ENCODE assay signal across 1 cellular context in genomic region chr14:60647081-60647836, GRCh38.
TF ChIP-seq lines count a peak whose summit lies in the region.

No MANE protein-coding gene starts in this region.

TF ChIP-seq in HepG2, 621 proteins besides CTCF, POLR2A, EP300 and RAD21 (continued from another document):
- TF ChIP-seq, protein P1, sequence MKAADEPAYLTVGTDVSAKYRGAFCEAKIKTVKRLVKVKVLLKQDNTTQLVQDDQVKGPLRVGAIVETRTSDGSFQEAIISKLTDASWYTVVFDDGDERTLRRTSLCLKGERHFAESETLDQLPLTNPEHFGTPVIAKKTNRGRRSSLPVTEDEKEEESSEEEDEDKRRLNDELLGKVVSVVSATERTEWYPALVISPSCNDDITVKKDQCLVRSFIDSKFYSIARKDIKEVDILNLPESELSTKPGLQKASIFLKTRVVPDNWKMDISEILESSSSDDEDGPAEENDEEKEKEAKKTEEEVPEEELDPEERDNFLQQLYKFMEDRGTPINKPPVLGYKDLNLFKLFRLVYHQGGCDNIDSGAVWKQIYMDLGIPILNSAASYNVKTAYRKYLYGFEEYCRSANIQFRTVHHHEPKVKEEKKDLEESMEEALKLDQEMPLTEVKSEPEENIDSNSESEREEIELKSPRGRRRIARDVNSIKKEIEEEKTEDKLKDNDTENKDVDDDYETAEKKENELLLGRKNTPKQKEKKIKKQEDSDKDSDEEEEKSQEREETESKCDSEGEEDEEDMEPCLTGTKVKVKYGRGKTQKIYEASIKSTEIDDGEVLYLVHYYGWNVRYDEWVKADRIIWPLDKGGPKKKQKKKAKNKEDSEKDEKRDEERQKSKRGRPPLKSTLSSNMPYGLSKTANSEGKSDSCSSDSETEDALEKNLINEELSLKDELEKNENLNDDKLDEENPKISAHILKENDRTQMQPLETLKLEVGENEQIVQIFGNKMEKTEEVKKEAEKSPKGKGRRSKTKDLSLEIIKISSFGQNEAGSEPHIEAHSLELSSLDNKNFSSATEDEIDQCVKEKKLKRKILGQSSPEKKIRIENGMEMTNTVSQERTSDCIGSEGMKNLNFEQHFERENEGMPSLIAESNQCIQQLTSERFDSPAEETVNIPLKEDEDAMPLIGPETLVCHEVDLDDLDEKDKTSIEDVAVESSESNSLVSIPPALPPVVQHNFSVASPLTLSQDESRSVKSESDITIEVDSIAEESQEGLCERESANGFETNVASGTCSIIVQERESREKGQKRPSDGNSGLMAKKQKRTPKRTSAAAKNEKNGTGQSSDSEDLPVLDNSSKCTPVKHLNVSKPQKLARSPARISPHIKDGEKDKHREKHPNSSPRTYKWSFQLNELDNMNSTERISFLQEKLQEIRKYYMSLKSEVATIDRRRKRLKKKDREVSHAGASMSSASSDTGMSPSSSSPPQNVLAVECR (CRISPR knock-in tag; IDR thresholded peaks at IDR 0.05; ENCODE audit: borderline replicate concordance), result peak; percentile 63
- TF ChIP-seq, protein P2, sequence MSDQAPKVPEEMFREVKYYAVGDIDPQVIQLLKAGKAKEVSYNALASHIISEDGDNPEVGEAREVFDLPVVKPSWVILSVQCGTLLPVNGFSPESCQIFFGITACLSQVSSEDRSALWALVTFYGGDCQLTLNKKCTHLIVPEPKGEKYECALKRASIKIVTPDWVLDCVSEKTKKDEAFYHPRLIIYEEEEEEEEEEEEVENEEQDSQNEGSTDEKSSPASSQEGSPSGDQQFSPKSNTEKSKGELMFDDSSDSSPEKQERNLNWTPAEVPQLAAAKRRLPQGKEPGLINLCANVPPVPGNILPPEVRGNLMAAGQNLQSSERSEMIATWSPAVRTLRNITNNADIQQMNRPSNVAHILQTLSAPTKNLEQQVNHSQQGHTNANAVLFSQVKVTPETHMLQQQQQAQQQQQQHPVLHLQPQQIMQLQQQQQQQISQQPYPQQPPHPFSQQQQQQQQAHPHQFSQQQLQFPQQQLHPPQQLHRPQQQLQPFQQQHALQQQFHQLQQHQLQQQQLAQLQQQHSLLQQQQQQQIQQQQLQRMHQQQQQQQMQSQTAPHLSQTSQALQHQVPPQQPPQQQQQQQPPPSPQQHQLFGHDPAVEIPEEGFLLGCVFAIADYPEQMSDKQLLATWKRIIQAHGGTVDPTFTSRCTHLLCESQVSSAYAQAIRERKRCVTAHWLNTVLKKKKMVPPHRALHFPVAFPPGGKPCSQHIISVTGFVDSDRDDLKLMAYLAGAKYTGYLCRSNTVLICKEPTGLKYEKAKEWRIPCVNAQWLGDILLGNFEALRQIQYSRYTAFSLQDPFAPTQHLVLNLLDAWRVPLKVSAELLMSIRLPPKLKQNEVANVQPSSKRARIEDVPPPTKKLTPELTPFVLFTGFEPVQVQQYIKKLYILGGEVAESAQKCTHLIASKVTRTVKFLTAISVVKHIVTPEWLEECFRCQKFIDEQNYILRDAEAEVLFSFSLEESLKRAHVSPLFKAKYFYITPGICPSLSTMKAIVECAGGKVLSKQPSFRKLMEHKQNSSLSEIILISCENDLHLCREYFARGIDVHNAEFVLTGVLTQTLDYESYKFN (CRISPR knock-in tag; conservative IDR thresholded peaks at IDR 0.05), result no peak
- TF ChIP-seq FOXP1 (IDR thresholded peaks at IDR 0.05) (no peak), FOXP1 (CRISPR knock-in tag; IDR thresholded peaks at IDR 0.05) (no peak), NAIF1 (CRISPR knock-in tag; IDR thresholded peaks at IDR 0.05; ENCODE audit: borderline replicate concordance) (peak; percentile 59; the same call in 1 of the 2 replicates), LCORL (IDR thresholded peaks at IDR 0.05) (no peak), LCORL (CRISPR knock-in tag; IDR thresholded peaks at IDR 0.05) (peak; percentile 39; the same call in 1 of the 2 replicates), ZNF296 (CRISPR knock-in tag; conservative IDR thresholded peaks at IDR 0.05) (peak; percentile 99), SOX13 (IDR thresholded peaks at IDR 0.05) (no peak), SOX13 (CRISPR knock-in tag; conservative IDR thresholded peaks at IDR 0.05 in 1 of 2, IDR thresholded peaks at IDR 0.05 in 1 of 2) (0 out of 4 replicates have a peak, but pooled peaks of 1 of the 2 experiments have one; percentile 12), ZSCAN31 (CRISPR knock-in tag; IDR thresholded peaks at IDR 0.05; ENCODE audit: low read depth) (0 out of 2 replicates have a peak, but pooled peaks have one; percentile 57), PHF8 (CRISPR knock-in tag; IDR thresholded peaks at IDR 0.05) (peak; percentile 52; the same call in 1 of the 2 replicates), CREB3 (CRISPR knock-in tag; IDR thresholded peaks at IDR 0.05) (peak; percentile 35; the same call in 1 of the 2 replicates), ZNF768 (CRISPR knock-in tag; IDR thresholded peaks at IDR 0.05) (peak; percentile 75; the same call in 1 of the 2 replicates), FOXA3 (CRISPR knock-in tag; IDR thresholded peaks at IDR 0.05) (peak; percentile 65; the same call in 1 of the 2 replicates), KMT2A (CRISPR knock-in tag; IDR thresholded peaks at IDR 0.05) (peak; percentile 71; the same call in 1 of the 2 replicates), HDAC6 (IDR thresholded peaks at IDR 0.05; ENCODE audit: low read depth, low read length) (0 out of 2 replicates have a peak, but pooled peaks have one; percentile 8), RARA (CRISPR knock-in tag; IDR thresholded peaks at IDR 0.05) (0 out of 2 replicates have a peak, but pooled peaks have one; percentile 9), KDM2A (CRISPR knock-in tag; IDR thresholded peaks at IDR 0.05; ENCODE audit: borderline replicate concordance, low read depth) (peak; percentile 69; the same call in 1 of the 2 replicates), ZNF124 (CRISPR knock-in tag; IDR thresholded peaks at IDR 0.05) (no peak), HOXA5 (CRISPR knock-in tag; IDR thresholded peaks at IDR 0.05) (0 out of 2 replicates have a peak, but pooled peaks have one; percentile 37), ZFP36L1 (CRISPR knock-in tag; IDR thresholded peaks at IDR 0.05) (no peak), MYPOP (CRISPR knock-in tag; IDR thresholded peaks at IDR 0.05) (peak; percentile 52; the same call in 1 of the 2 replicates), MYC (CRISPR knock-in tag; IDR thresholded peaks at IDR 0.05; ENCODE audit: borderline replicate concordance) (0 out of 2 replicates have a peak, but pooled peaks have one; percentile 7), MEIS2 (CRISPR knock-in tag; IDR thresholded peaks at IDR 0.05) (0 out of 2 replicates have a peak, but pooled peaks have one; percentile 21), ZNF878 (CRISPR knock-in tag; IDR thresholded peaks at IDR 0.05) (no peak), ARHGAP35 (CRISPR knock-in tag; IDR thresholded peaks at IDR 0.05; ENCODE audit: borderline replicate concordance) (no peak), RBFOX2 (IDR thresholded peaks at IDR 0.05; ENCODE audit: low read depth, low read length) (0 out of 2 replicates have a peak, but pooled peaks have one; percentile 41), ZNF772 (CRISPR knock-in tag; IDR thresholded peaks at IDR 0.05) (peak; percentile 47; the same call in 1 of the 2 replicates), SALL1 (CRISPR knock-in tag; IDR thresholded peaks at IDR 0.05) (0 out of 2 replicates have a peak, but pooled peaks have one; percentile 9), HDAC1 (CRISPR knock-in tag; IDR thresholded peaks at IDR 0.05) (peak; percentile 15; the same call in 1 of the 2 replicates), ZNF574 (CRISPR knock-in tag; IDR thresholded peaks at IDR 0.05) (peak; percentile 51; the same call in 1 of the 2 replicates), TAF1 (CRISPR knock-in tag; IDR thresholded peaks at IDR 0.05) (peak; percentile 43), KAT8 (CRISPR knock-in tag; IDR thresholded peaks at IDR 0.05) (peak; percentile 38; the same call in 1 of the 2 replicates), GABPB1 (CRISPR knock-in tag; IDR thresholded peaks at IDR 0.05) (peak; percentile 71), ZNF777 (CRISPR knock-in tag; IDR thresholded peaks at IDR 0.05) (peak; percentile 72; the same call in 1 of the 2 replicates), HNRNPL (IDR thresholded peaks at IDR 0.05; ENCODE audit: low read depth, low read length) (peak; percentile 82), EED (CRISPR knock-in tag; IDR thresholded peaks at IDR 0.05) (peak; percentile 51; the same call in 1 of the 2 replicates), YY1 (IDR thresholded peaks at IDR 0.05; ENCODE audit: insufficient read depth, insufficient replicate concordance, low read depth, low read length) (peak; percentile 11), GATA4 (IDR thresholded peaks at IDR 0.05; ENCODE audit: borderline replicate concordance, low read depth) (no peak), ZNF263 (CRISPR knock-in tag; IDR thresholded peaks at IDR 0.05) (peak; percentile 98), ZNF232 (CRISPR knock-in tag; IDR thresholded peaks at IDR 0.05; ENCODE audit: borderline replicate concordance) (peak; percentile 39; the same call in 1 of the 2 replicates)
- TF ChIP-seq, protein P3, sequence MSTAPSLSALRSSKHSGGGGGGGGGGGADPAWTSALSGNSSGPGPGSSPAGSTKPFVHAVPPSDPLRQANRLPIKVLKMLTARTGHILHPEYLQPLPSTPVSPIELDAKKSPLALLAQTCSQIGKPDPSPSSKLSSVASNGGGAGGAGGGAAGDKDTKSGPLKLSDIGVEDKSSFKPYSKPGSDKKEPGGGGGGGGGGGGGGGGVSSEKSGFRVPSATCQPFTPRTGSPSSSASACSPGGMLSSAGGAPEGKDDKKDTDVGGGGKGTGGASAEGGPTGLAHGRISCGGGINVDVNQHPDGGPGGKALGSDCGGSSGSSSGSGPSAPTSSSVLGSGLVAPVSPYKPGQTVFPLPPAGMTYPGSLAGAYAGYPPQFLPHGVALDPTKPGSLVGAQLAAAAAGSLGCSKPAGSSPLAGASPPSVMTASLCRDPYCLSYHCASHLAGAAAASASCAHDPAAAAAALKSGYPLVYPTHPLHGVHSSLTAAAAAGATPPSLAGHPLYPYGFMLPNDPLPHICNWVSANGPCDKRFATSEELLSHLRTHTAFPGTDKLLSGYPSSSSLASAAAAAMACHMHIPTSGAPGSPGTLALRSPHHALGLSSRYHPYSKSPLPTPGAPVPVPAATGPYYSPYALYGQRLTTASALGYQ (CRISPR knock-in tag; IDR thresholded peaks at IDR 0.05), result peak; percentile 38; the same call in 1 of the 2 replicates
- TF ChIP-seq, protein P4, sequence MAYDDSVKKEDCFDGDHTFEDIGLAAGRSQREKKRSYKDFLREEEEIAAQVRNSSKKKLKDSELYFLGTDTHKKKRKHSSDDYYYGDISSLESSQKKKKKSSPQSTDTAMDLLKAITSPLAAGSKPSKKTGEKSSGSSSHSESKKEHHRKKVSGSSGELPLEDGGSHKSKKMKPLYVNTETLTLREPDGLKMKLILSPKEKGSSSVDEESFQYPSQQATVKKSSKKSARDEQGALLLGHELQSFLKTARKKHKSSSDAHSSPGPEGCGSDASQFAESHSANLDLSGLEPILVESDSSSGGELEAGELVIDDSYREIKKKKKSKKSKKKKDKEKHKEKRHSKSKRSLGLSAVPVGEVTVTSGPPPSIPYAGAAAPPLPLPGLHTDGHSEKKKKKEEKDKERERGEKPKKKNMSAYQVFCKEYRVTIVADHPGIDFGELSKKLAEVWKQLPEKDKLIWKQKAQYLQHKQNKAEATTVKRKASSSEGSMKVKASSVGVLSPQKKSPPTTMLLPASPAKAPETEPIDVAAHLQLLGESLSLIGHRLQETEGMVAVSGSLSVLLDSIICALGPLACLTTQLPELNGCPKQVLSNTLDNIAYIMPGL (CRISPR knock-in tag; IDR thresholded peaks at IDR 0.05; ENCODE audit: borderline replicate concordance in 1 of 2, low read depth in 1 of 2), result 0 out of 4 replicates have a peak, but pooled peaks of 1 of the 2 experiments have one; percentile 47
- TF ChIP-seq, protein P5, sequence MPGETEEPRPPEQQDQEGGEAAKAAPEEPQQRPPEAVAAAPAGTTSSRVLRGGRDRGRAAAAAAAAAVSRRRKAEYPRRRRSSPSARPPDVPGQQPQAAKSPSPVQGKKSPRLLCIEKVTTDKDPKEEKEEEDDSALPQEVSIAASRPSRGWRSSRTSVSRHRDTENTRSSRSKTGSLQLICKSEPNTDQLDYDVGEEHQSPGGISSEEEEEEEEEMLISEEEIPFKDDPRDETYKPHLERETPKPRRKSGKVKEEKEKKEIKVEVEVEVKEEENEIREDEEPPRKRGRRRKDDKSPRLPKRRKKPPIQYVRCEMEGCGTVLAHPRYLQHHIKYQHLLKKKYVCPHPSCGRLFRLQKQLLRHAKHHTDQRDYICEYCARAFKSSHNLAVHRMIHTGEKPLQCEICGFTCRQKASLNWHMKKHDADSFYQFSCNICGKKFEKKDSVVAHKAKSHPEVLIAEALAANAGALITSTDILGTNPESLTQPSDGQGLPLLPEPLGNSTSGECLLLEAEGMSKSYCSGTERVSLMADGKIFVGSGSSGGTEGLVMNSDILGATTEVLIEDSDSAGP (CRISPR knock-in tag; IDR thresholded peaks at IDR 0.05; ENCODE audit: borderline replicate concordance), result peak; percentile 60; the same call in 1 of the 2 replicates
TF ChIP-seq in HepG2: peak in this region for 70.
